Comparison of ENCODE assay signal across 8 cellular contexts in the genomic region with DNA sequence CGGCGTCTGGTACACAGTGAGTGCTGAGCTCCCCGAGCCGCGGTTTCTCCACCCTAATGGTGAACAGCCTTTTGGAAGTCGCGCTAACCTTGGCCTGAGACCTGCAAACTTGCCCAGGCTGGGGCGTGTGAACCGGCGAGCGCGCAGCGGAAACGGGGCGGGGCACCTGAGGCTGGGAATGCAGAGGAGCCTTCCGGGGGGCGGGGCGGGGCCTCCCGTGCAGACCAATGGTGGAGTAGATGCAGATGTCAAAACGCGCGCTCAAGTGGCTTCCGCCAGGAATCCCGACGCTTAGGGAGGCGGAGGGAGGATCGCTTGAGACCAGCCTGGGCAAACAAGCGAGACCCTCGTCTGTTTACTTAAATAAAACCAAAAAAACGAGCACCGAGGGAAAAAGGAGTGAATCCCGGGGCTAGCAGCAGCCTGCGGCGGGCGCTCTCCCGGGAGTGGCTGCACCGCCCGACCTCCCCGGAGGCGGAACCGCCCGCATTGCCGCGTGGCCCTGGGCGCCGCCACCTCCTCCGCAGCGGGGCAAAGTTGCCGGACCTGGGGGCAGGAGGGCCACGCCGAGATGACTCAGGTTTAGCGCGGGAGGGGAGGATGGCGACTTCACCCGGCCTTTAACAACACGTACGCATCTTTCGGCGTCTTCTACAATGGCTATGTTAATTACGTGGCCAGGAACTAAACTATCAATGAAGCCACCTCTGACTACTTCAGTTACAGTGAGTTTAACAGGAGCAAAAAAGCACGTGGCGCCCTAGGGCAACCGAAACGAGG. TPM values are rescaled to one million over a fixed set of nuclear protein-coding genes. Genes with fewer than 3 reads are reported as not detected.
A peak's percentile ranks its signal among the peaks of the same experiment; 100 is the strongest.
DNase-seq lines count a peak whose midpoint lies in the region; ATAC-seq lines count a peak whose summit lies in the region.

No MANE protein-coding gene starts in this region.

- ATAC-seq in GM19468 (IDR thresholded peaks at IDR 0.05; ENCODE audit: extremely low read depth, unreplicated experiment), result peak; percentile 13

- DNase-seq in CMK (ENCODE audit: low read depth) (peak; percentile 97), HPDE6-E6E7 (ENCODE audit: extremely low spot score) (peak; percentile 92), NCI-H82 treated with DMSO at 0.1 percent for 48 hours (lab: John Stamatoyannopoulos, UW; ENCODE audit: unreplicated experiment) (peak; percentile 96), lung microvascular endothelial cell (ENCODE audit: low read depth in 2 of 2) (peak; percentile 67 to 79)
- DNase-seq in activated CD4-positive, alpha-beta T cell treated with anti-CD3 and anti-CD28 coated beads, Interleukin-2, amount 50 U/mL, for 48 hours, result peak; percentile 98
- DNase-seq in effector CD4-positive, alpha-beta T cell, result peak; percentile 88
- peak; percentile 91 to 95 (median 95) for DNase-seq in stimulated activated CD4-positive, alpha-beta T cell treated with anti-CD3 and anti-CD28 coated beads, TNF-alpha, amount 100 ng/mL, for 48 hours (ENCODE audit: low read depth in 3 of 3)

RNA-seq across cellular contexts. Expression of gene RRM2, which starts 2.2 kb away (rescaled TPM):
- total RNA-seq in lung microvascular endothelial cell, result 5.6 and 16.1 TPM in 2 replicates

RNA-seq across cellular contexts. Expression of gene CYS1, which starts 40.1 kb away (rescaled TPM):
- under 0.01 TPM in 1 of 2 replicates, not detected in the other for total RNA-seq in lung microvascular endothelial cell

Comparison
In these comparisons a context has a peak if more than half of its experiments do, and no peak if none do; other contexts are left out.
1. Peak in every context shown above with its lines: DNase-seq and ATAC-seq.